In the genomic region with DNA sequence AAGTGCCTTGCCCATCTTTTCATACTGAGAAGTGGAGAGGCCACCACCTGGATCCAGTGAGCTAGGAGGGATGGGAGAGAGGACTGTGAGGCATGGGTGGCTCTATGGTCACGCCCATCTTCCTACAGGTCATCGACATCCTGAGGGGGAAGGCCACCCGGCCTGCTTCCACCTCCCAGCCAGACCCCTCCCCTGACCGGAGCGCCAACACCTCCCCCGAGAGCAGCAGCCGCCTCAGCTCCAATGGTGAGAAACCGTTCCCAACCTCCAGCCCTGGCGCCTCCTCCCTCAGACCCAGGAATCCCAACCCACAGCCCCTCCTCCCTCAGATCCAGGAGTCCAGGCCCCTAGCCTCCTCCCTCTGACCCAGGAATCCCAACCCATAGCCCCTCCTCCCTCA, we compare ENCODE assay signal across 12 cellular contexts. TPM values are rescaled to one million over a fixed set of nuclear protein-coding genes. Genes with fewer than 3 reads are reported as not detected.
DNase-seq lines count a peak whose midpoint lies in the region; ATAC-seq and TF ChIP-seq lines count a peak whose summit lies in the region.
"Had no signal": no experiment of that assay in that cellular context is flagged by ENCODE, and none has a peak within 500 bp of the region (broad histone marks: within the 10 kb centered on the region; RNA-seq: fewer than 3 reads in every experiment).

No MANE protein-coding gene starts in this region.

- H3K4me3 Mint-ChIP-seq in MCF 10A (ENCODE audit: unreplicated experiment), result no peak overlapping the region
- no peak overlapping the region for H3K4me3 Mint-ChIP-seq in naive thymus-derived CD4-positive, alpha-beta T cell

- CTCF ChIA-PET in MCF 10A (lab: Yijun Ruan, JAX), result interaction anchor here (0.7 to 2.2 kb wide), 3 partner anchors 25 to 36 kb away, joined by 3 to 17 read pairs (median 3); no protein-coding TSS in a partner anchor
- CTCF ChIA-PET in naive thymus-derived CD4-positive, alpha-beta T cell (lab: Charles Lee), result interaction anchor here (1.2 kb wide), 1 partner anchor 12 kb away, joined by 4 read pairs; no protein-coding TSS in a partner anchor

- intact Hi-C loops in breast epithelium (cut with DNase I; ENCODE audit: low total_unique reads) (no loop called here), MCF 10A (cut with micrococcal nuclease) (no loop called here)
- intact Hi-C loops in naive thymus-derived CD4-positive, alpha-beta T cell (cut with micrococcal nuclease), result no loop called here

- H3K27ac ChIP-seq in breast epithelium (peak overlapping the region; percentile 86 to 95), urinary bladder (ENCODE audit: low read depth) (peak overlapping the region; percentile 62)
- peak overlapping the region; percentile 14 for H3K27ac ChIP-seq in naive thymus-derived CD4-positive, alpha-beta T cell (ENCODE audit: low read depth, low read length)

- H3K27me3 ChIP-seq in breast epithelium (no peaks in the 10 kb centered on the region), endocrine pancreas (ENCODE audit: control insufficient read depth, insufficient read depth, low read length) (no peaks in the 10 kb centered on the region)
- no peaks in the 10 kb centered on the region for H3K27me3 ChIP-seq in naive thymus-derived CD4-positive, alpha-beta T cell (ENCODE audit: control insufficient read depth in 2 of 2, insufficient read depth in 2 of 2, low read length in 2 of 2)

- peaks cover 8% of the 10 kb centered on the region for H3K4me1 Mint-ChIP-seq in MCF 10A (ENCODE audit: insufficient read depth, unreplicated experiment)
- H3K4me1 Mint-ChIP-seq in naive thymus-derived CD4-positive, alpha-beta T cell, result peaks cover 15 to 60% (median 46%) of the 10 kb centered on the region in 7 donors

- no peaks in the 10 kb centered on the region for H3K27me3 Mint-ChIP-seq in MCF 10A (ENCODE audit: insufficient read depth, unreplicated experiment)
- H3K27me3 Mint-ChIP-seq in naive thymus-derived CD4-positive, alpha-beta T cell, result no peaks in the 10 kb centered on the region

- H3K9me3 Mint-ChIP-seq in MCF 10A (ENCODE audit: unreplicated experiment), result no peaks in the 10 kb centered on the region
- H3K9me3 Mint-ChIP-seq in naive thymus-derived CD4-positive, alpha-beta T cell, result peaks cover 0 to 1% (median 0%) of the 10 kb centered on the region in 11 donors

- H3K9ac ChIP-seq in endocrine pancreas (ENCODE audit: control insufficient read depth, insufficient read depth, low read length), result peak overlapping the region; percentile 44

- TF ChIP-seq CTCF in breast epithelium (IDR thresholded peaks at IDR 0.05) (no peak), MCF 10A (IDR thresholded peaks at IDR 0.05; ENCODE audit: unreplicated experiment) (no peak)

- DNase-seq in breast epithelium (ENCODE audit: low spot score in 2 of 2), result no peak
- DNase-seq in MCF 10A (ENCODE audit: unreplicated experiment), result no peak
- no peak for DNase-seq in naive thymus-derived CD4-positive, alpha-beta T cell
- no peak for DNase-seq in stimulated activated CD4-positive, alpha-beta T cell treated with anti-CD3 and anti-CD28 coated beads, Interleukin-4, amount 100 ng/mL, for 24 hours
- DNase-seq in GOT3 (lab: John Stamatoyannopoulos, UW), result no peak
- DNase-seq in Ammon's horn (ENCODE audit: low spot score), result no peak
- DNase-seq: Calu3; central memory CD4-positive, alpha-beta T cell; NCI-H2081 had no signal

- no peak for TF ChIP-seq POLR2A in breast epithelium (IDR thresholded peaks at IDR 0.05)

- peak overlapping the region; percentile 40 to 62 (median 43) for H3K4me3 ChIP-seq in breast epithelium
- no peak overlapping the region for H3K4me3 ChIP-seq in endocrine pancreas (ENCODE audit: control insufficient read depth, insufficient read depth, low read length)
- H3K4me3 ChIP-seq in naive thymus-derived CD4-positive, alpha-beta T cell (ENCODE audit: low read length), result no peak overlapping the region
- peak overlapping the region; percentile 27 for H3K4me3 ChIP-seq in urinary bladder (ENCODE audit: low read depth, low read length)

- no peak for ATAC-seq in naive thymus-derived CD4-positive, alpha-beta T cell

- H3K36me3 ChIP-seq in breast epithelium, result no peaks in the 10 kb centered on the region
- no peaks in the 10 kb centered on the region for H3K36me3 ChIP-seq in endocrine pancreas (ENCODE audit: control insufficient read depth, insufficient read depth, low read length)
- H3K36me3 ChIP-seq in naive thymus-derived CD4-positive, alpha-beta T cell (ENCODE audit: control insufficient read depth in 2 of 3, insufficient read depth in 3 of 3, low read length in 3 of 3), result peaks cover 0 to 42% (median 6%) of the 10 kb centered on the region in 3 experiments
- peaks cover 2% of the 10 kb centered on the region for H3K36me3 ChIP-seq in urinary bladder (ENCODE audit: insufficient read depth)

- POLR2A ChIA-PET in MCF 10A (lab: Yijun Ruan, JAX), result no interaction called here
- POLR2A ChIA-PET in naive thymus-derived CD4-positive, alpha-beta T cell (lab: Charles Lee), result no interaction called here

- no peaks in the 10 kb centered on the region for H3K9me3 ChIP-seq in breast epithelium
- no peaks in the 10 kb centered on the region for H3K9me3 ChIP-seq in endocrine pancreas (ENCODE audit: control insufficient read depth, low read length)
- H3K9me3 ChIP-seq in naive thymus-derived CD4-positive, alpha-beta T cell (ENCODE audit: control insufficient read depth in 2 of 3, low read length in 3 of 3), result no peaks in the 10 kb centered on the region

- peaks cover 18 to 23% of the 10 kb centered on the region in 2 donors for H3K4me1 ChIP-seq in breast epithelium
- H3K4me1 ChIP-seq in endocrine pancreas (ENCODE audit: control insufficient read depth, insufficient read depth, low read length), result no peaks in the 10 kb centered on the region
- H3K4me1 ChIP-seq in naive thymus-derived CD4-positive, alpha-beta T cell (ENCODE audit: control insufficient read depth in 2 of 2, insufficient read depth in 2 of 2, low read length in 2 of 2), result peaks cover 21 to 27% of the 10 kb centered on the region in 2 donors
- H3K4me1 ChIP-seq in urinary bladder (ENCODE audit: insufficient read depth), result no peaks in the 10 kb centered on the region

- no peak overlapping the region for H3K27ac Mint-ChIP-seq in MCF 10A (ENCODE audit: low read depth, unreplicated experiment)
- peak overlapping the region in 5 of 9 donors; percentile 23 to 51 (median 42) for H3K27ac Mint-ChIP-seq in naive thymus-derived CD4-positive, alpha-beta T cell

- 60% methylated on average over 9 of the region's 9 CpGs for WGBS in urinary bladder

- H3K36me3 Mint-ChIP-seq in MCF 10A (ENCODE audit: insufficient read depth, unreplicated experiment), result peaks cover 73% of the 10 kb centered on the region
- peaks cover 0 to 48% (median 15%) of the 10 kb centered on the region in 5 donors for H3K36me3 Mint-ChIP-seq in naive thymus-derived CD4-positive, alpha-beta T cell

- no TSS peak for BruUV-seq in MCF 10A (replicated peaks; lab: Mats Ljungman, UMichigan)

RNA-seq across cellular contexts. Expression of a gene that starts 10.1 kb away (rescaled TPM):
- total RNA-seq in breast epithelium (10 to 100 TPM in 2 of 3 donors, 1 to 10 TPM in 1; 4.3 to 37.6 (median 34.4) TPM), MCF 10A (2022) (24.4 and 32.1 TPM in 2 replicates), urinary bladder (2.5 TPM)
- total RNA-seq in naive thymus-derived CD4-positive, alpha-beta T cell, result 100 to 1,000 TPM in 1 of 5 experiments, 10 to 100 TPM in 4; 10.2 to 107 (median 94.2) TPM
- polyA plus RNA-seq in naive thymus-derived CD4-positive, alpha-beta T cell, result 1 to 10 TPM; 3.3 to 8.9 TPM
- polyA plus RNA-seq in urinary bladder, result 93.0 TPM

RNA-seq across cellular contexts. Expression of a gene that starts 19.1 kb away (rescaled TPM):
- total RNA-seq in breast epithelium (10 to 100 TPM in 2 of 3 donors, not detected in 1; 15.7 to 18.1 TPM), MCF 10A (2022) (9.6 and 14.6 TPM in 2 replicates), urinary bladder (4.7 TPM)
- not detected for total RNA-seq in naive thymus-derived CD4-positive, alpha-beta T cell
- polyA plus RNA-seq in naive thymus-derived CD4-positive, alpha-beta T cell, result not detected
- polyA plus RNA-seq in urinary bladder, result 6.1 TPM

RNA-seq across cellular contexts. Expression of a gene that starts 50.3 kb away (rescaled TPM):
- total RNA-seq in breast epithelium, result 100 to 1,000 TPM in 1 of 3 donors, 10 to 100 TPM in 2; 17.1 to 102 (median 75.4) TPM
- 2.9 and 5.0 TPM in 2 replicates for total RNA-seq in MCF 10A (2022)
- under 1 TPM in 1 of 5 experiments, not detected in 4; 0.42 TPM for total RNA-seq in naive thymus-derived CD4-positive, alpha-beta T cell
- polyA plus RNA-seq in naive thymus-derived CD4-positive, alpha-beta T cell, result not detected
- 35.3 TPM for total RNA-seq in urinary bladder
- polyA plus RNA-seq in urinary bladder, result 77.4 TPM

RNA-seq across cellular contexts. Expression of a gene that starts 59.6 kb away (rescaled TPM):
- total RNA-seq in breast epithelium, result not detected
- not detected in 2 replicates for total RNA-seq in MCF 10A (2022)
- total RNA-seq in naive thymus-derived CD4-positive, alpha-beta T cell, result not detected
- polyA plus RNA-seq in naive thymus-derived CD4-positive, alpha-beta T cell, result not detected
- total RNA-seq in urinary bladder, result not detected
- polyA plus RNA-seq in urinary bladder, result not detected
- total RNA-seq: lower leg skin had no signal

Comparison
In these comparisons a context has a peak if more than half of its experiments do, and no peak if none do; other contexts are left out.
1. H3K27ac ChIP-seq: peak in every context shown above with its lines; median percentile 90 in breast epithelium; 62 in urinary bladder; 14 in naive thymus-derived CD4-positive, alpha-beta T cell.
2. H3K4me3 ChIP-seq: peak in breast epithelium (3 of 3) and urinary bladder (single experiment); none in endocrine pancreas (single experiment) and naive thymus-derived CD4-positive, alpha-beta T cell (single experiment).